1 cellular context compared by ENCODE assay signal in genomic region chr1:25208561-25209222, GRCh38.
A peak's percentile ranks its signal among the peaks of the same experiment; 100 is the strongest.
TF ChIP-seq lines count a peak whose summit lies in the region.

No MANE protein-coding gene starts in this region.

TF ChIP-seq in HepG2, 621 proteins besides CTCF, POLR2A, EP300 and RAD21:
- TF ChIP-seq XRCC5 (optimal IDR thresholded peaks at IDR 0.05; ENCODE audit: low read length) (no peak), KAT2B (IDR thresholded peaks at IDR 0.05; ENCODE audit: borderline replicate concordance, low read depth, low read length) (peak; percentile 78), ZNF205 (CRISPR knock-in tag; IDR thresholded peaks at IDR 0.05) (peak; percentile 59; the same call in 1 of the 2 replicates), ONECUT2 (CRISPR knock-in tag; IDR thresholded peaks at IDR 0.05) (peak; percentile 42; the same call in 1 of the 2 replicates)
